Comparison of ENCODE assay signal across 13 cellular contexts in the genomic region with DNA sequence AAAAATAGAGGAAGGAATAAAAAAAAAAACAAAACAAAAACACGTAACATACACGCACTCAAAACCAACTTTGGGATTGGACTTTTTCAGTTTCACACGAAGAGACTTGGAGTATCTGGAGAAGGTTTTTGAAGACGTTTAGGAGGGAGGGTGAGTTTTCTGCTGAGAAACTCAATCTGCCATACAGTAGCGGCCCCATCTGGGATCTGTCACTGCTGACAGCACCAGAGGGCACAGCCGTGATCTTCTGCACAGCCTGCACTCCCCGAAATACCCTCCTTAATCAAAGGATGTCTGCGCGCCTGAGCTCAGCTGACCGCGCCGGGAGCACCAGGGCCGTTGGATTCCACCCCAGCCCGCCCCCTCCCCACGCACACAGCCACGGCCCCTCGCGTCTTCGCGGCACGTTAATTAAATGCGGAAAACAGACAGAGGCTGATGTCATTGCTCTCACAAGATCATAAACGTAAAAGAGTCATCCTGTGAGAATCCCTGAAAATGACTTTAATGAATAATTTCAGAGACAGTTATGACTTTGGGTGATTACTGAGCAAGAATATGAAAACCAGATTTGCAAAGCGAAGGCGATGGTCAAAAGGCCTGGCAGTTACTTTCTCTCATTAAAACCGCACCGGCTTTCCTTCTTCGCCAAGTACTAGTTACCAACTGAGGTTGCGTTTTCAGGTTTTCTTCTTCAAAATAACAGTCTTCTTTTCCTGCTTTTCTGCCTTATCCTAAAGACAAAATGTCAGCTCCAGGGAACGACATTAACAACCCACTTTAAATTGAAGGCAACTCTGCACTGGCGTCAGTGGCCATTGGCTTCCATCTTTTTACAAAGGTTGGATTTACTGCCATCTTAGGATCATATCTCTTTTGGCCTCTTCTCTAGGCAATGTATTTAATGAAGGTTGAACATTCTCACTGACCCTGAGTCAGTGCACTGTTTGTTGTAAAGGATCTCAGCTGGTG. TPM values are rescaled to one million over a fixed set of nuclear protein-coding genes. Genes with fewer than 3 reads are reported as not detected.
DNase-seq lines count a peak whose midpoint lies in the region; ATAC-seq and TF ChIP-seq lines count a peak whose summit lies in the region.
"Had no signal": no experiment of that assay in that cellular context is flagged by ENCODE, and none has a peak within 500 bp of the region (broad histone marks: within the 10 kb centered on the region; RNA-seq: fewer than 3 reads in every experiment).

No MANE protein-coding gene starts in this region.

- H3K4me2 ChIP-seq in GM23248 (ENCODE audit: unreplicated experiment), result peak overlapping the region; percentile 67

- H3K27ac ChIP-seq in GM23248 (peak overlapping the region; percentile 46), right atrium auricular region (peak overlapping the region; percentile 94 to 97), sigmoid colon (peak overlapping the region; percentile 98 to 99 (median 99))

- H3K4me1 Mint-ChIP-seq in activated T-helper 1 cell treated with anti-CD3 and anti-CD28 coated beads, Interleukin-12 subunit alpha, Interleukin-12 subunit beta, Interleukin-2, Interleukin-4 antibody, amounts not matched to agents 30 ng/mL and 10 ng/mL and 1 ng/mL, durations not matched to agents 14 hours and 24 hours and 36 hours (ENCODE audit: low read depth), result peaks cover 5% of the 10 kb centered on the region
- H3K4me1 Mint-ChIP-seq in Calu3 (ENCODE audit: low read depth, unreplicated experiment), result no peaks in the 10 kb centered on the region

- WGBS in GM23248 (ENCODE audit: low coverage in 1 of 2, low lambda C conversion rate in 2 of 2, missing lambda C conversion rate in 2 of 2), 2 experiments, result 11 to 12% methylated on average over 31 of the region's 31 CpGs
- WGBS in sigmoid colon, 2 donors, result 21 to 22% methylated on average over 31 of the region's 31 CpGs

- H3F3A ChIP-seq in GM23248 (ENCODE audit: insufficient read depth), result peaks cover 31% of the 10 kb centered on the region

- no peak overlapping the region for H3K4me3 Mint-ChIP-seq in activated T-helper 1 cell treated with anti-CD3 and anti-CD28 coated beads, Interleukin-12 subunit alpha, Interleukin-12 subunit beta, Interleukin-2, Interleukin-4 antibody, amounts not matched to agents 30 ng/mL and 10 ng/mL and 1 ng/mL, durations not matched to agents 14 hours and 24 hours and 36 hours
- H3K4me3 Mint-ChIP-seq in Calu3 (ENCODE audit: low read depth, unreplicated experiment), result no peak overlapping the region
- H3K4me3 Mint-ChIP-seq: natural killer cell had no signal

- peak overlapping the region; percentile 61 for H2AFZ ChIP-seq in GM23248

- H3K4me3 ChIP-seq in GM23248 (peak overlapping the region; percentile 60), right atrium auricular region (peak overlapping the region; percentile 46 to 49), sigmoid colon (peak overlapping the region; percentile 47 to 60 (median 55))

- H3K36me3 Mint-ChIP-seq in activated T-helper 1 cell treated with anti-CD3 and anti-CD28 coated beads, Interleukin-12 subunit alpha, Interleukin-12 subunit beta, Interleukin-2, Interleukin-4 antibody, amounts not matched to agents 30 ng/mL and 10 ng/mL and 1 ng/mL, durations not matched to agents 14 hours and 24 hours and 36 hours (ENCODE audit: low read depth), result peaks cover 6% of the 10 kb centered on the region
- H3K36me3 Mint-ChIP-seq in Calu3 (ENCODE audit: insufficient read depth, unreplicated experiment), result no peaks in the 10 kb centered on the region

- H3K9me3 ChIP-seq in GM23248 (ENCODE audit: low read depth), result no peaks in the 10 kb centered on the region
- no peaks in the 10 kb centered on the region for H3K9me3 ChIP-seq in right atrium auricular region
- H3K9me3 ChIP-seq in sigmoid colon, result no peaks in the 10 kb centered on the region

- H3K27ac Mint-ChIP-seq in activated T-helper 1 cell treated with anti-CD3 and anti-CD28 coated beads, Interleukin-12 subunit alpha, Interleukin-12 subunit beta, Interleukin-2, Interleukin-4 antibody, amounts not matched to agents 30 ng/mL and 10 ng/mL and 1 ng/mL, durations not matched to agents 14 hours and 24 hours and 36 hours, result peak overlapping the region; percentile 12
- H3K27ac Mint-ChIP-seq in Calu3 (ENCODE audit: unreplicated experiment), result no peak overlapping the region
- H3K27ac Mint-ChIP-seq: natural killer cell had no signal

- TF ChIP-seq CTCF in right atrium auricular region (IDR thresholded peaks at IDR 0.05), result no peak
- no peak for TF ChIP-seq CTCF in sigmoid colon (IDR thresholded peaks at IDR 0.05)
- no peak for TF ChIP-seq CTCF in Calu3 (IDR thresholded peaks at IDR 0.05; ENCODE audit: unreplicated experiment)

- in situ Hi-C loops in GM23248 (cut with MboI), result loop anchor here (10.0 to 25.0 kb wide), 2 partner anchors 635 to 793 kb away; no protein-coding TSS in a partner anchor

- BruUV-seq in Calu3 (replicated peaks; lab: Mats Ljungman, UMichigan), result no TSS peak

- H3K36me3 ChIP-seq in GM23248 (ENCODE audit: low read depth) (no peaks in the 10 kb centered on the region), right atrium auricular region (no peaks in the 10 kb centered on the region), sigmoid colon (peaks cover 0 to 5% (median 3%) of the 10 kb centered on the region in 4 donors)

- H3K27me3 Mint-ChIP-seq in activated T-helper 1 cell treated with anti-CD3 and anti-CD28 coated beads, Interleukin-12 subunit alpha, Interleukin-12 subunit beta, Interleukin-2, Interleukin-4 antibody, amounts not matched to agents 30 ng/mL and 10 ng/mL and 1 ng/mL, durations not matched to agents 14 hours and 24 hours and 36 hours (ENCODE audit: insufficient read depth), result peaks cover 83% of the 10 kb centered on the region
- peaks cover 30% of the 10 kb centered on the region for H3K27me3 Mint-ChIP-seq in Calu3 (ENCODE audit: unreplicated experiment)

- H3K9ac ChIP-seq in GM23248, result peak overlapping the region; percentile 64

- peaks cover 12% of the 10 kb centered on the region for H3K79me2 ChIP-seq in GM23248 (ENCODE audit: insufficient read depth)

- H3K27me3 ChIP-seq in GM23248 (replicated peaks; ENCODE audit: insufficient read depth) (no peaks in the 10 kb centered on the region), right atrium auricular region (no peaks in the 10 kb centered on the region), sigmoid colon (no peaks in the 10 kb centered on the region)

- no peaks in the 10 kb centered on the region for H3K9me2 ChIP-seq in GM23248 (ENCODE audit: insufficient read depth)

- no peaks in the 10 kb centered on the region for H4K20me1 ChIP-seq in GM23248 (ENCODE audit: insufficient read depth)

- intact Hi-C loops in activated T-helper 1 cell treated with anti-CD3 and anti-CD28 coated beads, Interleukin-12 subunit alpha, Interleukin-12 subunit beta, Interleukin-2, Interleukin-4 antibody, amounts not matched to agents 30 ng/mL and 10 ng/mL and 1 ng/mL, durations not matched to agents 14 hours and 24 hours and 36 hours (cut with micrococcal nuclease), result loop anchor here (1.0 to 5.0 kb wide), 2 partner anchors 9 to 698 kb away; no protein-coding TSS in a partner anchor
- intact Hi-C loops in sigmoid colon (cut with DNase I) (loop anchor here (5.0 kb wide), 1 partner anchor 693 kb away; no protein-coding TSS in a partner anchor), Calu3 (cut with micrococcal nuclease; ENCODE audit: unreplicated experiment) (no loop called here)

- peaks cover 37% of the 10 kb centered on the region for H3K4me1 ChIP-seq in GM23248 (ENCODE audit: insufficient read depth)
- H3K4me1 ChIP-seq in right atrium auricular region, result peaks cover 0 to 45% of the 10 kb centered on the region in 2 donors
- H3K4me1 ChIP-seq in sigmoid colon, result peaks cover 0 to 56% (median 47%) of the 10 kb centered on the region in 4 donors

- peak; percentile 70 for DNase-seq in GM23248
- no peak for DNase-seq in activated T-helper 1 cell treated with anti-CD3 and anti-CD28 coated beads, Interleukin-12 subunit alpha, Interleukin-12 subunit beta, Interleukin-2, Interleukin-4 antibody, amounts not matched to agents 30 ng/mL and 10 ng/mL and 1 ng/mL, durations not matched to agents 14 hours and 24 hours and 36 hours (ENCODE audit: low spot score)
- DNase-seq in right atrium auricular region (ENCODE audit: low spot score), result no peak
- DNase-seq in sigmoid colon, result peak; percentile 92
- DNase-seq in HCEC 1CT, result no peak
- no peak for DNase-seq in SKM-1 treated with dmso at 0.1 percent for 144 hours (lab: John Stamatoyannopoulos, UW; ENCODE audit: unreplicated experiment)
- no peak for DNase-seq in Calu3
- DNase-seq: COR-L47, IMR-90, natural killer cell, NCI-H146, NCI-H82 had no signal

- no peak for TF ChIP-seq POLR2A in sigmoid colon (IDR thresholded peaks at IDR 0.05)

- no peak for ATAC-seq in HG03342 (IDR thresholded peaks at IDR 0.05; ENCODE audit: unreplicated experiment)
- ATAC-seq: natural killer cell had no signal

- TF ChIP-seq EP300 in sigmoid colon (IDR thresholded peaks at IDR 0.05), result peak; percentile 16 to 65 (median 40)

- CTCF ChIA-PET in Calu3 (lab: Charles Lee), result no interaction called here

- H3K9me3 Mint-ChIP-seq in activated T-helper 1 cell treated with anti-CD3 and anti-CD28 coated beads, Interleukin-12 subunit alpha, Interleukin-12 subunit beta, Interleukin-2, Interleukin-4 antibody, amounts not matched to agents 30 ng/mL and 10 ng/mL and 1 ng/mL, durations not matched to agents 14 hours and 24 hours and 36 hours, result peaks cover 10% of the 10 kb centered on the region
- H3K9me3 Mint-ChIP-seq in Calu3 (ENCODE audit: low read depth, unreplicated experiment), result peaks cover 2% of the 10 kb centered on the region

RNA-seq across cellular contexts. Expression of a gene that starts 10.6 kb away (rescaled TPM):
- total RNA-seq in GM23248 (2014; rRNA removed; shearing (Covaris generic)), result 11.2 and 13.4 TPM in 2 replicates
- polyA plus RNA-seq in GM23248 (2016; fragmentation: Nextera tagmentation; extraction: Ambion mirVana) (17.8 and 19.3 TPM in 2 replicates), sigmoid colon (10 to 100 TPM in 1 of 3 donors, 1 to 10 TPM in 1, under 1 TPM in 1; 0.46 to 17.4 (median 7.2) TPM)
- total RNA-seq in activated T-helper 1 cell treated with anti-CD3 and anti-CD28 coated beads, Interleukin-12 subunit alpha, Interleukin-12 subunit beta, Interleukin-2, Interleukin-4 antibody, amounts not matched to agents 30 ng/mL and 10 ng/mL and 1 ng/mL, durations not matched to agents 14 hours and 24 hours and 36 hours, result not detected in 2 replicates
- total RNA-seq in right atrium auricular region (100 to 1,000 TPM in 1 of 2 donors, 10 to 100 TPM in 1; 86.3 to 108 TPM), sigmoid colon (100 to 1,000 TPM; 141 to 224 (median 180) TPM), Calu3 (2022) (0.45 TPM in 1 of 2 replicates, not detected in the other)
- total RNA-seq: natural killer cell had no signal

Comparison
In these comparisons a context has a peak if more than half of its experiments do, and no peak if none do; other contexts are left out.
1. DNase-seq: peak in GM23248 (single experiment) and sigmoid colon (single experiment); none in activated T-helper 1 cell treated with anti-CD3 and anti-CD28 coated beads, Interleukin-12 subunit alpha, Interleukin-12 subunit beta, Interleukin-2, Interleukin-4 antibody, amounts not matched to agents 30 ng/mL and 10 ng/mL and 1 ng/mL, durations not matched to agents 14 hours and 24 hours and 36 hours (single experiment), right atrium auricular region (single experiment), HCEC 1CT (single experiment), SKM-1 treated with dmso at 0.1 percent for 144 hours (single experiment) and Calu3 (single experiment).
2. H3K27ac ChIP-seq: peak in every context shown above with its lines; median percentile 99 in sigmoid colon; 96 in right atrium auricular region; 46 in GM23248.
3. Peak in every context shown above with its lines, with median percentiles within 50 percentile points of each other: H3K4me3 ChIP-seq.